In genomic region chr11:106997241-106997640, GRCh38 we compare ENCODE assay signal across 25 cellular contexts. TPM values are rescaled to one million over a fixed set of nuclear protein-coding genes. Genes with fewer than 3 reads are reported as not detected.
"Had no signal": no experiment of that assay in that cellular context is flagged by ENCODE, and none has a peak within 500 bp of the region (broad histone marks: within the 10 kb centered on the region; RNA-seq: fewer than 3 reads in every experiment).

No MANE protein-coding gene starts in this region.

- DNase-seq: cerebellar nuclear complex; colonic mucosa; dermis blood vessel endothelial cell; effector CD4-positive, alpha-beta T cell; endodermal cell; erythroblast; foreskin keratinocyte; heart left ventricle; hippocampal formation; mammary epithelial cell; midbrain; naive B cell; occipital lobe; pancreas; psoas muscle; sigmoid colon; stimulated activated CD4-positive, alpha-beta T cell treated with anti-CD3 and anti-CD28 coated beads, Interleukin-2, amount 100 ng/mL, for 24 hours; stimulated activated CD4-positive, alpha-beta T cell treated with anti-CD3 and anti-CD28 coated beads, Interleukin-4, amount 100 ng/mL, for 4 hours; stimulated activated naive CD4-positive, alpha-beta T cell; stomach; trophoblast cell had no signal

- H3K36me3 ChIP-seq: colonic mucosa, heart left ventricle, pancreas, sigmoid colon, stomach, thoracic aorta had no signal

- ATAC-seq: foreskin keratinocyte, pancreas, psoas muscle had no signal

- H3K4me3 ChIP-seq: colonic mucosa, heart left ventricle, pancreas, psoas muscle, sigmoid colon, skin epidermis, stomach, thoracic aorta had no signal

- H3K4me1 ChIP-seq: colonic mucosa, foreskin keratinocyte, heart left ventricle, pancreas, psoas muscle, sigmoid colon, stomach had no signal

- H3K27ac ChIP-seq: colonic mucosa, foreskin keratinocyte, pancreas, psoas muscle, sigmoid colon, skin epidermis, stomach, thoracic aorta had no signal

- FAIRE-seq: endothelial cell of umbilical vein, pancreas had no signal

- H3K4me3 Mint-ChIP-seq: endodermal cell, naive B cell, nephron had no signal

- H3K27me3 ChIP-seq: colonic mucosa, foreskin keratinocyte, heart left ventricle, pancreas, sigmoid colon, stomach had no signal

- H3K27me3 Mint-ChIP-seq: naive B cell had no signal

- H3K4me1 Mint-ChIP-seq: endodermal cell, naive B cell had no signal

- H3K9me3 ChIP-seq: colonic mucosa, heart left ventricle, pancreas, psoas muscle, sigmoid colon, stomach, thoracic aorta had no signal

- H3K27ac Mint-ChIP-seq: endodermal cell, naive B cell, nephron had no signal

- H3K9me3 Mint-ChIP-seq: endodermal cell, naive B cell, nephron had no signal

- H3K36me3 Mint-ChIP-seq: naive B cell had no signal

RNA-seq across cellular contexts. Expression of gene GUCY1A2, which starts 21.0 kb away (rescaled TPM):
- total RNA-seq: foreskin keratinocyte had no signal
- polyA plus RNA-seq: foreskin keratinocyte, mammary epithelial cell had no signal
